14 cellular contexts compared by ENCODE assay signal in the genomic region with DNA sequence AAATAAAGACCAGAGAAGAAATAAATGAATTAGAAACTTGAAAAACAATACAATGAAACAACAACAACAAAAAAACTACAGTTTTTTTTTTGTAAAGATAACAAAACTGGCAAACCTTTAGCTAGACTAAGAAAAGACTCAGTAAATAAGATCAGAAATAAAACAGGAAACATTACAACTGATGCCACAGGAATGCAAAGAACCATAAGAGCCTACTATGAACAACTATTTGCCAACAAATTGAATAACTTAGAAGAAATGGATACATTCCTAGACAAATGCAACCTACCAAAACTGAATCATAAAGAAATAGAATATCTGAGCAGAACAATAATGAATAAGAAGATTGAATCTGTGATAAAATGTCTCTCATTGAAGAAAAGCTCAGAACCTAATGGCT.
DNase-seq lines count a peak whose midpoint lies in the region; ATAC-seq and TF ChIP-seq lines count a peak whose summit lies in the region.
"Had no signal": no experiment of that assay in that cellular context is flagged by ENCODE, and none has a peak within 500 bp of the region (broad histone marks: within the 10 kb centered on the region; RNA-seq: fewer than 3 reads in every experiment).

No MANE protein-coding gene starts in this region.

- no peak for ATAC-seq in activated CD4-positive, alpha-beta T cell treated with anti-CD3 and anti-CD28 coated beads for 36 hours
- ATAC-seq: CD8-positive, alpha-beta T cell; GM23338 had no signal

- no peak overlapping the region for H3K4me3 Mint-ChIP-seq in activated CD4-positive, alpha-beta T cell treated with anti-CD3 and anti-CD28 coated beads for 36 hours
- no peak overlapping the region for H3K4me3 Mint-ChIP-seq in osteocyte (ENCODE audit: unreplicated experiment)
- no peak overlapping the region for H3K4me3 Mint-ChIP-seq in chondrocyte (ENCODE audit: unreplicated experiment)
- H3K4me3 Mint-ChIP-seq: CD14-positive monocyte; CD8-positive, alpha-beta T cell; GM23338; H9 had no signal

- H3K4me3 ChIP-seq in adipocyte (ENCODE audit: low read length), result no peak overlapping the region
- no peak overlapping the region for H3K4me3 ChIP-seq in choroid plexus epithelial cell (ENCODE audit: low read depth, low read length)
- no peak overlapping the region for H3K4me3 ChIP-seq in fibroblast of pulmonary artery (replicated peaks; ENCODE audit: low read depth, low read length)
- H3K4me3 ChIP-seq: GM23338 had no signal

- no peak for TF ChIP-seq CTCF in choroid plexus epithelial cell (conservative IDR thresholded peaks at IDR 0.05; ENCODE audit: low read depth, low read length)
- TF ChIP-seq CTCF in fibroblast of pulmonary artery (IDR thresholded peaks at IDR 0.05; ENCODE audit: low read length, missing control alignments), result no peak
- TF ChIP-seq CTCF in osteocyte (IDR thresholded peaks at IDR 0.05), result no peak
- TF ChIP-seq CTCF in chondrocyte (IDR thresholded peaks at IDR 0.05), result no peak

- no peaks in the 10 kb centered on the region for H3K4me1 Mint-ChIP-seq in activated CD4-positive, alpha-beta T cell treated with anti-CD3 and anti-CD28 coated beads for 36 hours
- no peaks in the 10 kb centered on the region for H3K4me1 Mint-ChIP-seq in osteocyte (ENCODE audit: unreplicated experiment)
- no peaks in the 10 kb centered on the region for H3K4me1 Mint-ChIP-seq in chondrocyte (ENCODE audit: low read depth)
- H3K4me1 Mint-ChIP-seq: GM23338, H9 had no signal

- H3K9me3 Mint-ChIP-seq in activated CD4-positive, alpha-beta T cell treated with anti-CD3 and anti-CD28 coated beads for 36 hours (ENCODE audit: low read depth), result peaks cover 2% of the 10 kb centered on the region
- H3K9me3 Mint-ChIP-seq in osteocyte (ENCODE audit: unreplicated experiment), result peaks cover 43% of the 10 kb centered on the region
- peaks cover 29% of the 10 kb centered on the region for H3K9me3 Mint-ChIP-seq in chondrocyte (ENCODE audit: low read depth)
- H3K9me3 Mint-ChIP-seq: GM23338 had no signal

- no peak overlapping the region for H3K9ac ChIP-seq in adipocyte (ENCODE audit: low read length)

- intact Hi-C loops in activated CD4-positive, alpha-beta T cell treated with anti-CD3 and anti-CD28 coated beads for 36 hours (cut with DNase I, micrococcal nuclease), result no loop called here

- CTCF ChIA-PET in activated CD4-positive, alpha-beta T cell treated with anti-CD3 and anti-CD28 coated beads for 36 hours (lab: Charles Lee), result no interaction called here

- peaks cover 14% of the 10 kb centered on the region for H3K4me1 ChIP-seq in adipocyte (ENCODE audit: control insufficient read depth, insufficient read depth, low read length)

- no peaks in the 10 kb centered on the region for H3K36me3 Mint-ChIP-seq in activated CD4-positive, alpha-beta T cell treated with anti-CD3 and anti-CD28 coated beads for 36 hours (ENCODE audit: low read depth)
- H3K36me3 Mint-ChIP-seq in osteocyte (ENCODE audit: unreplicated experiment) (peaks cover 7% of the 10 kb centered on the region), chondrocyte (ENCODE audit: low read depth) (peaks cover 6% of the 10 kb centered on the region)
- H3K36me3 Mint-ChIP-seq: CD14-positive monocyte; CD8-positive, alpha-beta T cell had no signal

- POLR2A ChIA-PET in activated CD4-positive, alpha-beta T cell treated with anti-CD3 and anti-CD28 coated beads for 36 hours (lab: Charles Lee), result no interaction called here

- H3K27me3 ChIP-seq in adipocyte (replicated peaks; ENCODE audit: control insufficient read depth, insufficient read depth, low read length), result no peaks in the 10 kb centered on the region

- H3K27ac Mint-ChIP-seq in activated CD4-positive, alpha-beta T cell treated with anti-CD3 and anti-CD28 coated beads for 36 hours, result no peak overlapping the region
- H3K27ac Mint-ChIP-seq in osteocyte (ENCODE audit: unreplicated experiment) (no peak overlapping the region), chondrocyte (ENCODE audit: unreplicated experiment) (no peak overlapping the region)
- H3K27ac Mint-ChIP-seq: CD14-positive monocyte; CD8-positive, alpha-beta T cell; GM23338; H9 had no signal

- H3K9me3 ChIP-seq in adipocyte (ENCODE audit: control insufficient read depth, low read length), result peaks cover 17% of the 10 kb centered on the region

- DNase-seq in EL, result peak; percentile 1
- peak; percentile 54 for DNase-seq in adipocyte (ENCODE audit: low read depth)
- DNase-seq in choroid plexus epithelial cell (ENCODE audit: low read depth), result peak; percentile 44
- peak; percentile 17 for DNase-seq in fibroblast of pulmonary artery (ENCODE audit: low read depth)
- DNase-seq in activated CD4-positive, alpha-beta T cell treated with anti-CD3 and anti-CD28 coated beads for 36 hours, result no peak
- no peak for DNase-seq in GM19240 (ENCODE audit: insufficient read length, low spot score)
- no peak for DNase-seq in osteocyte (ENCODE audit: extremely low spot score, unreplicated experiment)
- no peak for DNase-seq in chondrocyte (ENCODE audit: low spot score)
- DNase-seq: CD8-positive, alpha-beta T cell; COR-L47; DMS53; H9 had no signal

- H3K36me3 ChIP-seq in adipocyte (ENCODE audit: control insufficient read depth, insufficient read depth, low read length, severe bottlenecking), result no peaks in the 10 kb centered on the region

- H3K27me3 Mint-ChIP-seq in activated CD4-positive, alpha-beta T cell treated with anti-CD3 and anti-CD28 coated beads for 36 hours, result no peaks in the 10 kb centered on the region
- H3K27me3 Mint-ChIP-seq in osteocyte (ENCODE audit: unreplicated experiment) (no peaks in the 10 kb centered on the region), chondrocyte (ENCODE audit: low read depth) (no peaks in the 10 kb centered on the region)

Comparison
In these comparisons a context has a peak if more than half of its experiments do, and no peak if none do; other contexts are left out.
1. DNase-seq: peak in EL (single experiment), adipocyte (single experiment), choroid plexus epithelial cell (single experiment) and fibroblast of pulmonary artery (single experiment); none in activated CD4-positive, alpha-beta T cell treated with anti-CD3 and anti-CD28 coated beads for 36 hours (single experiment), GM19240 (single experiment), osteocyte (single experiment) and chondrocyte (single experiment).